Comparison of ENCODE assay signal across 16 cellular contexts in the genomic region with DNA sequence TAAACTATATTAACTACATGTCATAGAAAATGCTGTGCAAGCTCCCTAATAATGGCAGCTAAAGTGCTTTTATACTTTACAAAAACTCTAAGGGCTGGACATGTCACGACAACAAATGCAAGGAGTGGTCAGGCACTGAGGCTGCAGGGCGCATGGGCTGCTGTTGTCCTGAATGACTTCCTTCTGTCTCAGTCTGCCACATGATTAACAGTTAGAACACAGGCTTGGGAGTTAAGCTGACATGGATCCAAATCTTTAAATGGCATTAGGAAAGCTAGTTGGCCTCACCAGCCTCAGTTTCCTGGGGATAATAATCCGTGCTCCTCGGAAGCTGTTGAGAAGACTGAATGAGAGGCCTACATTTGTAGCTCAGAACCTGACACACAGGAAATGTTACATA. TPM values are rescaled to one million over a fixed set of nuclear protein-coding genes. Genes with fewer than 3 reads are reported as not detected.
DNase-seq lines count a peak whose midpoint lies in the region; ATAC-seq and TF ChIP-seq lines count a peak whose summit lies in the region.
"Had no signal": no experiment of that assay in that cellular context is flagged by ENCODE, and none has a peak within 500 bp of the region (broad histone marks: within the 10 kb centered on the region; RNA-seq: fewer than 3 reads in every experiment).

No MANE protein-coding gene starts in this region.

- no peak overlapping the region for H3K4me3 ChIP-seq in GM23248
- H3K4me3 ChIP-seq in heart right ventricle, result no peak overlapping the region
- H3K4me3 ChIP-seq in GM23338, result no peak overlapping the region
- H3K4me3 ChIP-seq: skin epidermis, upper lobe of right lung had no signal

- H3K36me3 ChIP-seq in GM23248 (ENCODE audit: low read depth), result peaks cover 4% of the 10 kb centered on the region; the same call in 1 of the 2 replicates
- H3K36me3 ChIP-seq in heart right ventricle, result peaks cover 0 to 35% (median 3%) of the 10 kb centered on the region in 9 donors
- 0 out of 2 replicates have a peak, but pooled peaks cover 4% of the 10 kb centered on the region for H3K36me3 ChIP-seq in GM23338 (ENCODE audit: insufficient read depth)

- ATAC-seq in heart right ventricle (peak in 6 of 8 donors; percentile 44 to 86 (median 79)), GM23338 (no peak), sciatic nerve (no peak), HG02798 (IDR thresholded peaks at IDR 0.05; ENCODE audit: poor library complexity, unreplicated experiment) (no peak)
- ATAC-seq: upper lobe of right lung had no signal

- H3K27me3 ChIP-seq in GM23248 (replicated peaks; ENCODE audit: insufficient read depth) (no peaks in the 10 kb centered on the region), heart right ventricle (no peaks in the 10 kb centered on the region), GM23338 (ENCODE audit: insufficient read depth) (no peaks in the 10 kb centered on the region)
- H3K27me3 ChIP-seq: upper lobe of right lung had no signal

- H3K36me3 Mint-ChIP-seq in MCF 10A (ENCODE audit: insufficient read depth, unreplicated experiment) (peaks cover 40% of the 10 kb centered on the region), GM23338 (ENCODE audit: low read depth) (peaks cover 36% of the 10 kb centered on the region)

- WGBS in GM23248 (ENCODE audit: low coverage in 1 of 2, low lambda C conversion rate in 2 of 2, missing lambda C conversion rate in 2 of 2), 2 experiments, result 71 to 88% methylated on average over 4 of the region's 4 CpGs
- 69 to 71% methylated on average over 4 of the region's 4 CpGs for WGBS in heart right ventricle, 2 donors

- H2AFZ ChIP-seq in GM23248 (no peak overlapping the region), GM23338 (no peak overlapping the region)

- DNase-seq in GM23248 (no peak), MCF 10A (ENCODE audit: unreplicated experiment) (no peak), heart right ventricle (no peak), putamen (ENCODE audit: low spot score) (peak; percentile 21), GM23338 (ENCODE audit: low spot score) (no peak), NAMALWA (ENCODE audit: low spot score) (no peak), sciatic nerve (ENCODE audit: low spot score) (no peak)
- DNase-seq: amniotic stem cell; CD8-positive, alpha-beta memory T cell; NCI-H1436; NK-92 treated with Interleukin-12 subunit alpha and Interleukin-12 subunit beta, amount 100 ng/mL, for 24 hours; occipital lobe; SHP77; upper lobe of right lung had no signal

- TF ChIP-seq CTCF in MCF 10A (IDR thresholded peaks at IDR 0.05; ENCODE audit: unreplicated experiment) (no peak), heart right ventricle (IDR thresholded peaks at IDR 0.05) (no peak), GM23338 (conservative IDR thresholded peaks at IDR 0.05; ENCODE audit: low read depth in 2 of 2) (no peak)

- in situ Hi-C loops in GM23248 (cut with MboI), result no loop called here

- H3K4me1 ChIP-seq in GM23248 (ENCODE audit: insufficient read depth) (peaks cover 15% of the 10 kb centered on the region), heart right ventricle (peaks cover 0 to 16% (median 7%) of the 10 kb centered on the region in 9 donors), GM23338 (ENCODE audit: insufficient read depth) (no peaks in the 10 kb centered on the region)
- H3K4me1 ChIP-seq: upper lobe of right lung had no signal

- no TSS peak for BruUV-seq in MCF 10A (replicated peaks; lab: Mats Ljungman, UMichigan)

- H4K20me1 ChIP-seq in GM23248 (ENCODE audit: insufficient read depth), result no peaks in the 10 kb centered on the region; the same call in 1 of the 2 replicates
- no peaks in the 10 kb centered on the region; the same call in 1 of the 2 replicates for H4K20me1 ChIP-seq in GM23338 (replicated peaks; ENCODE audit: insufficient read depth)

- H3K9me3 Mint-ChIP-seq in MCF 10A (ENCODE audit: unreplicated experiment) (no peaks in the 10 kb centered on the region), GM23338 (no peaks in the 10 kb centered on the region)
- H3K9me3 Mint-ChIP-seq: CD8-positive, alpha-beta memory T cell had no signal

- no peak overlapping the region for H3K9ac ChIP-seq in GM23248

- peak overlapping the region; percentile 3 for H3K4me2 ChIP-seq in GM23248 (ENCODE audit: unreplicated experiment)
- no peak overlapping the region for H3K4me2 ChIP-seq in GM23338

- H3K9me3 ChIP-seq in GM23248 (ENCODE audit: low read depth), result no peaks in the 10 kb centered on the region
- peaks cover 0 to 4% (median 0%) of the 10 kb centered on the region in 11 donors for H3K9me3 ChIP-seq in heart right ventricle
- H3K9me3 ChIP-seq: upper lobe of right lung had no signal

- H3K4me1 Mint-ChIP-seq in MCF 10A (ENCODE audit: insufficient read depth, unreplicated experiment) (peaks cover 11% of the 10 kb centered on the region), GM23338 (no peaks in the 10 kb centered on the region)

- H3F3A ChIP-seq in GM23248 (ENCODE audit: insufficient read depth) (peaks cover 25% of the 10 kb centered on the region), GM23338 (replicated peaks; ENCODE audit: low read depth) (no peaks in the 10 kb centered on the region)

- POLR2A ChIA-PET in MCF 10A (lab: Yijun Ruan, JAX), result interaction anchor here (0.6 to 3.7 kb wide), 15 partner anchors 9 to 256 kb away, joined by 3 to 27 read pairs (median 5); a partner anchor contains a TSS

- intact Hi-C loops in MCF 10A (cut with micrococcal nuclease), result no loop called here
- intact Hi-C loops in heart right ventricle (cut with DNase I), result no loop called here
- intact Hi-C loops in sciatic nerve (cut with DNase I), result no loop called here

- CTCF ChIA-PET in MCF 10A (lab: Yijun Ruan, JAX), result interaction anchor here (0.6 to 2.3 kb wide), 11 partner anchors 9 to 754 kb away, joined by 3 to 14 read pairs (median 4); a partner anchor contains a TSS

- H3K27ac ChIP-seq in GM23248 (peak overlapping the region; percentile 34; the same call in 1 of the 2 replicates), heart right ventricle (peak overlapping the region; percentile 7 to 77 (median 60)), GM23338 (ENCODE audit: low read depth) (no peak overlapping the region)
- H3K27ac ChIP-seq: upper lobe of right lung had no signal

- no peak overlapping the region for H3K4me3 Mint-ChIP-seq in MCF 10A (ENCODE audit: unreplicated experiment)
- H3K4me3 Mint-ChIP-seq in GM23338, result no peak overlapping the region

- H3K27ac Mint-ChIP-seq in MCF 10A (ENCODE audit: low read depth, unreplicated experiment) (peak overlapping the region; percentile 67), GM23338 (no peak overlapping the region)

- H3K27me3 Mint-ChIP-seq in MCF 10A (ENCODE audit: insufficient read depth, unreplicated experiment), result no peaks in the 10 kb centered on the region
- H3K27me3 Mint-ChIP-seq in GM23338 (ENCODE audit: insufficient read depth, low read depth, poor library complexity), result no peaks in the 10 kb centered on the region
- H3K27me3 Mint-ChIP-seq: CD8-positive, alpha-beta memory T cell had no signal

- H3K9me2 ChIP-seq in GM23248 (ENCODE audit: insufficient read depth) (no peaks in the 10 kb centered on the region), GM23338 (ENCODE audit: insufficient read depth) (no peaks in the 10 kb centered on the region)

- H3K79me2 ChIP-seq in GM23248 (ENCODE audit: insufficient read depth) (peaks cover 16% of the 10 kb centered on the region), GM23338 (replicated peaks; ENCODE audit: insufficient read depth) (peaks cover 11% of the 10 kb centered on the region)

TF ChIP-seq in GM23338, 12 proteins besides CTCF, POLR2A, EP300 and RAD21 (continues in another document):
- TF ChIP-seq POLR2AphosphoS5 (IDR thresholded peaks at IDR 0.05; ENCODE audit: low read depth), result no peak
- no peak for TF ChIP-seq EZH2phosphoT487 (IDR thresholded peaks at IDR 0.05; ENCODE audit: unreplicated experiment)
- no peak for TF ChIP-seq CREB1 (CRISPR knock-in tag; IDR thresholded peaks at IDR 0.05; ENCODE audit: low read depth)
- TF ChIP-seq JUNB (IDR thresholded peaks at IDR 0.05; ENCODE audit: unreplicated experiment), result no peak
- TF ChIP-seq STAT1 (IDR thresholded peaks at IDR 0.05; ENCODE audit: unreplicated experiment), result no peak
- no peak for TF ChIP-seq EZH2 (IDR thresholded peaks at IDR 0.05; ENCODE audit: low read depth, unreplicated experiment)
- TF ChIP-seq, protein P1, sequence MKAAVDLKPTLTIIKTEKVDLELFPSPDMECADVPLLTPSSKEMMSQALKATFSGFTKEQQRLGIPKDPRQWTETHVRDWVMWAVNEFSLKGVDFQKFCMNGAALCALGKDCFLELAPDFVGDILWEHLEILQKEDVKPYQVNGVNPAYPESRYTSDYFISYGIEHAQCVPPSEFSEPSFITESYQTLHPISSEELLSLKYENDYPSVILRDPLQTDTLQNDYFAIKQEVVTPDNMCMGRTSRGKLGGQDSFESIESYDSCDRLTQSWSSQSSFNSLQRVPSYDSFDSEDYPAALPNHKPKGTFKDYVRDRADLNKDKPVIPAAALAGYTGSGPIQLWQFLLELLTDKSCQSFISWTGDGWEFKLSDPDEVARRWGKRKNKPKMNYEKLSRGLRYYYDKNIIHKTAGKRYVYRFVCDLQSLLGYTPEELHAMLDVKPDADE (IDR thresholded peaks at IDR 0.05), result no peak
- TF ChIP-seq ZNF331 (CRISPR knock-in tag; IDR thresholded peaks at IDR 0.05; ENCODE audit: low read depth), result no peak

RNA-seq across cellular contexts. Expression of a gene that starts 57.4 kb away (rescaled TPM):
- 15.7 and 18.9 TPM in 2 replicates for total RNA-seq in GM23248 (2014; rRNA removed; shearing (Covaris generic))
- polyA plus RNA-seq in GM23248 (2016; fragmentation: Nextera tagmentation; extraction: Ambion mirVana) (37.9 and 41.8 TPM in 2 replicates), heart right ventricle (10 to 100 TPM; 12.3 to 23.5 TPM), GM23338 (2016; fragmentation: Nextera tagmentation; extraction: Ambion mirVana) (28.3 and 28.5 TPM in 2 replicates)
- total RNA-seq in MCF 10A (2022) (57.8 and 67.6 TPM in 2 replicates), heart right ventricle (10 to 100 TPM; 23.7 to 37.4 (median 28.9) TPM), sciatic nerve (19.8 TPM)
- 51.0 and 52.7 TPM in 2 replicates for total RNA-seq in GM23338 (2014; rRNA removed; shearing (Covaris generic))

Comparison
In these comparisons a context has a peak if more than half of its experiments do, and no peak if none do; other contexts are left out.
1. ATAC-seq: peak in heart right ventricle (6 of 8); none in GM23338 (single experiment), sciatic nerve (single experiment) and HG02798 (single experiment).